19 cellular contexts compared by ENCODE assay signal in the genomic region with DNA sequence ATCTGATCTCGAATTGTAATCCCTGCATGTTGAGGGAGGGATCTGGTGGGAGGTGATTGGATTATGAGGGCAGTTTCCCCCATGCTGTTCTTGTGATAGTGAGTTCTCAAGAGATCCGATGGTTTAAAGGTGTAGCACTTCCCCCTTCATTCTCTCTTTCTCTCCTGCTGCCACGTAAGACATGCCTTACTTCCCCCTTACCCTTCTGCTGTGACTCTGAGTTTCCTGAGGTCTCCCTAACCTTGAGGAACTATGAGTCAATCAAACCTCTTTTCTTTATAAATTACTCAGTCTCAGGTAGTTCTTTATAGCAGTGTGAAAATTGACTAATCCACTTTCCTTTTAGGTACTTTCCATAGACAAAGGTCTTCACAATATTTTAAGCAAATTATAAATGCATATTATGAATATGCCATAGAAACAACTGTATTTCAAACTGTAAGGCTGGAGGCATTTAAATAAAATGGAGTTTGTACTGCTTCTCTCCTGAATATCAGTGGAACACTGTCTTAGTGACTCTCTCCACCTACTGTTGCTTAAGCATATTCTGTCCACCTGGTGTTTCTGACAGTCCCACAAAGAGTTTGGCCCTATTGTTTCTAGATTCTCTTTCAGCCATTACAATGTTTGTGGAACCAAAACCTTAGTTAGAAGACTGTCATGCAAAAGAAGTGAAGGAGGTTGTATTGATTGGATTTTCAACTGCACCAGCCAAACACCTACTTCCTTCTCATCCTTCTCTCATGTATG. TPM values are rescaled to one million over a fixed set of nuclear protein-coding genes. Genes with fewer than 3 reads are reported as not detected.
A peak's percentile ranks its signal among the peaks of the same experiment; 100 is the strongest.
DNase-seq lines count a peak whose midpoint lies in the region; ATAC-seq and TF ChIP-seq lines count a peak whose summit lies in the region.
"Had no signal": no experiment of that assay in that cellular context is flagged by ENCODE, and none has a peak within 500 bp of the region (broad histone marks: within the 10 kb centered on the region; RNA-seq: fewer than 3 reads in every experiment).

No MANE protein-coding gene starts in this region.

- peaks cover 0 to 17% (median 0%) of the 10 kb centered on the region in 45 donors for H3K27me3 ChIP-seq in dorsolateral prefrontal cortex
- H3K27me3 ChIP-seq: sigmoid colon, thyroid gland had no signal

- peaks cover 7 to 8% of the 10 kb centered on the region in 2 donors for H3K9me3 Mint-ChIP-seq in activated T-cell treated with anti-CD3 and anti-CD28 coated beads, Interleukin-2, amount 50 U/mL, for 72 hours

- H3K4me3 ChIP-seq in dorsolateral prefrontal cortex: no peak overlapping the region
- H3K4me3 ChIP-seq: esophagus squamous epithelium, sigmoid colon, thyroid gland had no signal

- peak overlapping the region; percentile 49 to 64 for H3K4me3 Mint-ChIP-seq in activated T-cell treated with anti-CD3 and anti-CD28 coated beads, Interleukin-2, amount 50 U/mL, for 72 hours
- H3K4me3 Mint-ChIP-seq: CD4-positive, CD25-positive, alpha-beta regulatory T cell; nephron progenitor cell had no signal

- DNase-seq in NCI-H82 (lab: John Stamatoyannopoulos, UW) (peak; percentile 27), NCI-H82 treated with DMSO at 0.1 percent for 48 hours (lab: John Stamatoyannopoulos, UW; ENCODE audit: unreplicated experiment) (no peak), HPDE6-E6E7 (ENCODE audit: extremely low spot score) (no peak), dorsolateral prefrontal cortex (no peak), ureter (ENCODE audit: low spot score) (no peak)
- peak; percentile 54 to 67 for DNase-seq in activated T-cell treated with anti-CD3 and anti-CD28 coated beads, Interleukin-2, amount 50 U/mL, for 72 hours
- DNase-seq: EL, esophagus squamous epithelium, hippocampal formation, left ventricle myocardium superior, NCI-H1048, nephron progenitor cell, sigmoid colon, thyroid gland had no signal

- H3K27ac Mint-ChIP-seq in activated T-cell treated with anti-CD3 and anti-CD28 coated beads, Interleukin-2, amount 50 U/mL, for 72 hours: peak overlapping the region; percentile 86
- H3K27ac Mint-ChIP-seq: CD4-positive, CD25-positive, alpha-beta regulatory T cell; nephron progenitor cell had no signal

- ATAC-seq in GM18520 (IDR thresholded peaks at IDR 0.05; ENCODE audit: unreplicated experiment) (peak; percentile 43), HG02938 (IDR thresholded peaks at IDR 0.05; ENCODE audit: unreplicated experiment) (peak; percentile 38)
- ATAC-seq in activated T-cell treated with anti-CD3 and anti-CD28 coated beads, Interleukin-2, amount 50 U/mL, for 72 hours (replicated peaks in 1 of 2): peak; percentile 60 to 63
- ATAC-seq: left ventricle myocardium superior had no signal

- intact Hi-C loops in dorsolateral prefrontal cortex (cut with DNase I): loop anchor here (1.0 to 5.0 kb wide), 2 partner anchors 36 to 100 kb away; no protein-coding TSS in a partner anchor

- H3K36me3 Mint-ChIP-seq in activated T-cell treated with anti-CD3 and anti-CD28 coated beads, Interleukin-2, amount 50 U/mL, for 72 hours (ENCODE audit: insufficient read depth in 2 of 2): peaks cover 12 to 16% of the 10 kb centered on the region in 2 donors
- H3K36me3 Mint-ChIP-seq: CD4-positive, CD25-positive, alpha-beta regulatory T cell had no signal

- peaks cover 25% of the 10 kb centered on the region for H3K27me3 Mint-ChIP-seq in activated T-cell treated with anti-CD3 and anti-CD28 coated beads, Interleukin-2, amount 50 U/mL, for 72 hours (ENCODE audit: low read depth)

- no peak overlapping the region for H3K27ac ChIP-seq in dorsolateral prefrontal cortex
- H3K27ac ChIP-seq: 22Rv1, esophagus squamous epithelium, sigmoid colon, thyroid gland had no signal

- peaks cover 70% of the 10 kb centered on the region for H3K4me1 Mint-ChIP-seq in activated T-cell treated with anti-CD3 and anti-CD28 coated beads, Interleukin-2, amount 50 U/mL, for 72 hours (ENCODE audit: low read depth)
- H3K4me1 Mint-ChIP-seq: CD4-positive, CD25-positive, alpha-beta regulatory T cell; nephron progenitor cell had no signal

- no peak for TF ChIP-seq CTCF in dorsolateral prefrontal cortex (IDR thresholded peaks at IDR 0.05 in 54 of 56, conservative IDR thresholded peaks at IDR 0.05 in 2 of 56; ENCODE audit: low read depth in 1 of 56, partially characterized antibody in 56 of 56)

RNA-seq across cellular contexts. Expression of gene IL17A, which starts 24.3 kb away (rescaled TPM):
- 1 to 10 TPM in 1 of 2 donors, under 1 TPM in 1; 0.22 to 2.8 TPM for total RNA-seq in activated T-cell treated with anti-CD3 and anti-CD28 coated beads, Interleukin-2, amount 50 U/mL, for 72 hours
- total RNA-seq in dorsolateral prefrontal cortex (not detected), ureter (not detected)
- total RNA-seq: CD4-positive, CD25-positive, alpha-beta regulatory T cell; esophagus squamous epithelium; HT1080; left ventricle myocardium superior; sigmoid colon; thyroid gland had no signal

Comparison
In these comparisons a context has a peak if more than half of its experiments do, and no peak if none do; other contexts are left out.
1. DNase-seq: peak in NCI-H82 (single experiment) and activated T-cell treated with anti-CD3 and anti-CD28 coated beads, Interleukin-2, amount 50 U/mL, for 72 hours (2 of 2); none in NCI-H82 treated with DMSO at 0.1 percent for 48 hours (single experiment), HPDE6-E6E7 (single experiment), dorsolateral prefrontal cortex (0 of 10) and ureter (single experiment).
2. Peak in every context shown above with its lines, with median percentiles within 50 percentile points of each other: ATAC-seq.